In the genomic region with DNA sequence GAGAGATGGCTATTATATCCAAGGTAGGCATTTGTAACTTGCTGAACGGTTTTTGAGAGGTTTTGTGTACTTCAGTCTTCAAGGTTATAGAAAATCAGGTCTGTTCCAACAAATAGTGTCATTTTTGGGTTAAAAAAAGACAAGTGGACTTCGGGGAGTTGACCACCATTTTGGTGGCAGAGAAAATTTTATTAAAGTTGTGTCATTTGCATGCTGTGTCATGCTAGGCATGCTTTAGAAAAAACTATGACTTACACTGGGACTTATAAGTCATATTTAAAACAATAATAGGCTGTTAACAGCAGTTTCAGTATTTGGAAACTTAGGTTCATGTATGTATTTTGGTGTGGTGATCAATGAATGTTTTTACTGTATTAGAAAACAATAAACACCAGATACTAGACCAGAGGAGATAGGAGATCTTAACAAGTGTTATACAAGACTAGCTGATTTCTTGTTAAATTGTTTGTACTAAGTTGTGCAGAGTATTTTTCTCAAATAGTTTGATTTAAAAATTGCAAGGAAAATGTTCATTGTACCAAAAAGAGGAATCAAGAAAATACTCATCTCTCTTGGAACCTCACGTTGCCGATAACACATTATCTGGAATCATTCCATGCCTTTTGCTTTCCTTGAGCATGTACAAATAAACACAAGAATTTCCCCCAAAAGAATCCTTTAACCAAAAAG, we compare ENCODE assay signal across 8 cellular contexts. TPM values are rescaled to one million over a fixed set of nuclear protein-coding genes. Genes with fewer than 3 reads are reported as not detected.
DNase-seq lines count a peak whose midpoint lies in the region; ATAC-seq, FAIRE-seq and TF ChIP-seq lines count a peak whose summit lies in the region.

No MANE protein-coding gene starts in this region.

- no peaks in the 10 kb centered on the region for H3K9me3 Mint-ChIP-seq in CD8-positive, alpha-beta memory T cell
- H3K9me3 Mint-ChIP-seq in endothelial cell (ENCODE audit: unreplicated experiment), result no peaks in the 10 kb centered on the region

- no peak for FAIRE-seq in urothelium cell line (lab: Jason Lieb, UNC)

- peaks cover 5% of the 10 kb centered on the region; the same call in 1 of the 2 replicates for H4K20me1 ChIP-seq in OCI-LY1 (ENCODE audit: insufficient read depth, low read length)

- H3K4me2 ChIP-seq in OCI-LY1 (ENCODE audit: low read length), result peak overlapping the region; percentile 92

- H3K36me3 ChIP-seq in CD8-positive, alpha-beta memory T cell (ENCODE audit: insufficient read depth, low read length), result peaks cover 23% of the 10 kb centered on the region
- H3K36me3 ChIP-seq in OCI-LY1 (ENCODE audit: insufficient read depth, low read length), result peaks cover 57% of the 10 kb centered on the region
- peaks cover 24% of the 10 kb centered on the region for H3K36me3 ChIP-seq in neutrophil

- peaks cover 41% of the 10 kb centered on the region for H3K4me1 ChIP-seq in CD8-positive, alpha-beta memory T cell (ENCODE audit: insufficient read depth, low read length)
- H3K4me1 ChIP-seq in OCI-LY1 (ENCODE audit: insufficient read depth, low read length, severe bottlenecking), result peaks cover 69% of the 10 kb centered on the region
- peaks cover 23 to 25% of the 10 kb centered on the region in 2 experiments for H3K4me1 ChIP-seq in neutrophil (ENCODE audit: control insufficient read depth in 1 of 2, insufficient read depth in 1 of 2, low read depth in 1 of 2, low read length in 1 of 2)

- peaks cover 45 to 69% (median 55%) of the 10 kb centered on the region in 3 donors for H3K4me1 Mint-ChIP-seq in CD8-positive, alpha-beta memory T cell
- H3K4me1 Mint-ChIP-seq in endothelial cell (ENCODE audit: unreplicated experiment), result peaks cover 14% of the 10 kb centered on the region

- peaks cover 0 to 5% of the 10 kb centered on the region in 2 donors for H3K27me3 Mint-ChIP-seq in CD8-positive, alpha-beta memory T cell
- H3K27me3 Mint-ChIP-seq in endothelial cell (ENCODE audit: unreplicated experiment), result peaks cover 8% of the 10 kb centered on the region

- TF ChIP-seq CTCF in OCI-LY1 (IDR thresholded peaks at IDR 0.05; ENCODE audit: low read length) (no peak), endothelial cell (IDR thresholded peaks at IDR 0.05; ENCODE audit: unreplicated experiment) (no peak), neutrophil (IDR thresholded peaks at IDR 0.05) (no peak)

- H3K36me3 Mint-ChIP-seq in CD8-positive, alpha-beta memory T cell, result peaks cover 17 to 53% (median 26%) of the 10 kb centered on the region in 3 donors
- peaks cover 28% of the 10 kb centered on the region for H3K36me3 Mint-ChIP-seq in endothelial cell (ENCODE audit: low read depth, unreplicated experiment)

- peak overlapping the region; percentile 56 for H3K4me3 ChIP-seq in CD8-positive, alpha-beta memory T cell (ENCODE audit: low read length)
- H3K4me3 ChIP-seq in OCI-LY1 (ENCODE audit: low read depth, low read length, poor library complexity, severe bottlenecking) (peak overlapping the region; percentile 77), neutrophil (ENCODE audit: low read depth in 1 of 2, low read length in 1 of 2) (peak overlapping the region; percentile 73 to 74)

- POLR2A ChIA-PET in CD8-positive, alpha-beta memory T cell (lab: Charles Lee), result no interaction called here

- H3K4me3 Mint-ChIP-seq in CD8-positive, alpha-beta memory T cell, result peak overlapping the region; percentile 90 to 95 (median 93)
- peak overlapping the region; percentile 99 for H3K4me3 Mint-ChIP-seq in endothelial cell (ENCODE audit: unreplicated experiment)

- H3K9me3 ChIP-seq in CD8-positive, alpha-beta memory T cell (ENCODE audit: low read length), result no peaks in the 10 kb centered on the region
- no peaks in the 10 kb centered on the region for H3K9me3 ChIP-seq in OCI-LY1 (ENCODE audit: low read length)
- no peaks in the 10 kb centered on the region for H3K9me3 ChIP-seq in neutrophil

- no peak for ATAC-seq in GM18519 (IDR thresholded peaks at IDR 0.05; ENCODE audit: low FRiP score, unreplicated experiment)

- peak overlapping the region; percentile 74 to 96 (median 94) for H3K27ac Mint-ChIP-seq in CD8-positive, alpha-beta memory T cell
- peak overlapping the region; percentile 96 for H3K27ac Mint-ChIP-seq in endothelial cell (ENCODE audit: unreplicated experiment)

- no peak for DNase-seq in CD8-positive, alpha-beta memory T cell
- DNase-seq in endothelial cell (ENCODE audit: low spot score) (no peak), AG08396 (ENCODE audit: low spot score) (no peak), GM03348 (ENCODE audit: low spot score) (no peak), urothelium cell line (ENCODE audit: low spot score) (no peak)

- H3K79me2 ChIP-seq in OCI-LY1 (ENCODE audit: insufficient read depth, low read length), result peaks cover 12% of the 10 kb centered on the region

- peak overlapping the region; percentile 68 for H3K27ac ChIP-seq in CD8-positive, alpha-beta memory T cell (ENCODE audit: low read depth, low read length)
- H3K27ac ChIP-seq in OCI-LY1 (ENCODE audit: low read depth, low read length, poor library complexity, severe bottlenecking) (peak overlapping the region; percentile 64), neutrophil (no peak overlapping the region)

- peak overlapping the region; percentile 92 for H3K9ac ChIP-seq in OCI-LY1 (ENCODE audit: low read length)

- H3K9me2 ChIP-seq in OCI-LY1 (ENCODE audit: low read depth, low read length), result no peaks in the 10 kb centered on the region

- H3K27me3 ChIP-seq in CD8-positive, alpha-beta memory T cell (ENCODE audit: insufficient read depth, low read length, poor library complexity, severe bottlenecking), result no peaks in the 10 kb centered on the region
- no peaks in the 10 kb centered on the region for H3K27me3 ChIP-seq in OCI-LY1 (ENCODE audit: insufficient read depth, low read length)
- peaks cover 5% of the 10 kb centered on the region for H3K27me3 ChIP-seq in neutrophil

- H3F3A ChIP-seq in OCI-LY1 (ENCODE audit: insufficient read depth, low read length), result peaks cover 33% of the 10 kb centered on the region

- CTCF ChIA-PET in CD8-positive, alpha-beta memory T cell (lab: Charles Lee), result interaction anchor here (1.8 kb wide), 1 partner anchor 27 kb away, joined by 5 read pairs; no protein-coding TSS in a partner anchor

- H2AFZ ChIP-seq in OCI-LY1 (ENCODE audit: low read length), result no peak overlapping the region

RNA-seq across cellular contexts. Expression of a gene that starts 1.4 kb away (rescaled TPM):
- 1,000 to 10,000 TPM; 2,623 to 2,680 TPM for total RNA-seq in CD8-positive, alpha-beta memory T cell
- 536 TPM for polyA plus RNA-seq in CD8-positive, alpha-beta memory T cell
- 685 TPM for total RNA-seq in endothelial cell (ENCODE audit: unreplicated experiment)

RNA-seq across cellular contexts. Expression of a gene that starts 34.2 kb away (rescaled TPM):
- 10 to 100 TPM; 22.1 to 23.0 TPM for total RNA-seq in CD8-positive, alpha-beta memory T cell
- polyA plus RNA-seq in CD8-positive, alpha-beta memory T cell, result 10.7 TPM
- total RNA-seq in endothelial cell (ENCODE audit: unreplicated experiment), result 17.4 TPM
